ENCODE assay signal across 22 cellular contexts in genomic region chr6:3744901-3745470, GRCh38. TPM values are rescaled to one million over a fixed set of nuclear protein-coding genes. Genes with fewer than 3 reads are reported as not detected.
A peak's percentile ranks its signal among the peaks of the same experiment; 100 is the strongest.
DNase-seq lines count a peak whose midpoint lies in the region; ATAC-seq and TF ChIP-seq lines count a peak whose summit lies in the region.
"Had no signal": no experiment of that assay in that cellular context is flagged by ENCODE, and none has a peak within 500 bp of the region (broad histone marks: within the 10 kb centered on the region; RNA-seq: fewer than 3 reads in every experiment).

No MANE protein-coding gene starts in this region.

- peaks cover 0 to 5% (median 0%) of the 10 kb centered on the region in 9 donors for H3K36me3 ChIP-seq in heart left ventricle
- no peaks in the 10 kb centered on the region for H3K36me3 ChIP-seq in gastrocnemius medialis
- H3K36me3 ChIP-seq in uterus: no peaks in the 10 kb centered on the region
- H3K36me3 ChIP-seq: BE2C, ovary had no signal

- H3K9me3 ChIP-seq in heart left ventricle (no peaks in the 10 kb centered on the region), gastrocnemius medialis (no peaks in the 10 kb centered on the region), uterus (no peaks in the 10 kb centered on the region)
- H3K9me3 ChIP-seq: BE2C, ovary had no signal

- WGBS in heart left ventricle, 4 donors: 87 to 94% (median 90%) methylated on average over 8 to 20 of the region's 20 CpGs

- peak in 1 of 5 donors; percentile 21 for DNase-seq in heart left ventricle
- no peak for DNase-seq in left cardiac atrium
- peak; percentile 85 for DNase-seq in left lobe of liver (ENCODE audit: low spot score)
- DNase-seq in gastrocnemius medialis: no peak
- DNase-seq in uterus: peak in 1 of 2 donors; percentile 21
- no peak for DNase-seq in COLO829 (ENCODE audit: low spot score)
- DNase-seq in HuH-7 (ENCODE audit: low spot score): no peak
- DNase-seq: activated CD4-positive, alpha-beta memory T cell treated with anti-CD3 and anti-CD28 coated beads, Interleukin-2, amount 10 ng/mL, durations not matched to agents 7 days and 5 days; activated gamma-delta T cell treated with Interleukin-2 at 50 U/mL for 16 hours; BE2C; DMS79 treated with DMSO at 0.1 percent for 48 hours; foreskin fibroblast; kidney glomerular epithelial cell; NCI-H1048; NCI-H187 treated with DMSO at 0.1 percent for 48 hours; NCI-H2227 treated with DMSO at 0.1 percent for 48 hours; trophoblast cell had no signal

- in situ Hi-C loops in gastrocnemius medialis (cut with MboI; ENCODE audit: low sequenced_read_pairs in 4 of 4): loop anchor here (5.0 to 25.0 kb wide), 11 partner anchors 82 to 633 kb away; partner anchors contain the start of genes BPHL (in 1 of the 4) and ECI2 (in 1 of the 4)

- no peak overlapping the region for H3K4me3 ChIP-seq in heart left ventricle
- H3K4me3 ChIP-seq in gastrocnemius medialis: no peak overlapping the region
- H3K4me3 ChIP-seq in uterus: no peak overlapping the region
- H3K4me3 ChIP-seq: ovary had no signal

- ATAC-seq in heart left ventricle (no peak), left cardiac atrium (no peak), left lobe of liver (peak; percentile 57), gastrocnemius medialis (no peak), GM21528 (IDR thresholded peaks at IDR 0.05; ENCODE audit: low FRiP score, unreplicated experiment) (no peak)
- ATAC-seq: activated CD4-positive, CD25-positive, alpha-beta regulatory T cell treated with anti-CD3 and anti-CD28 coated beads, Interleukin-2, amount 50 U/mL, for 24 hours; naive thymus-derived CD8-positive, alpha-beta T cell; stimulated activated effector memory CD8-positive, alpha-beta T cell treated with anti-CD3 and anti-CD28 coated beads, Interleukin-12 subunit alpha, Interleukin-12 subunit beta, amount 100 ng/mL, for 72 hours had no signal

- peaks cover 6 to 99% (median 88%) of the 10 kb centered on the region in 12 donors for H3K4me1 ChIP-seq in heart left ventricle
- peaks cover 52 to 96% of the 10 kb centered on the region in 2 donors for H3K4me1 ChIP-seq in gastrocnemius medialis
- peaks cover 10 to 58% of the 10 kb centered on the region in 2 donors for H3K4me1 ChIP-seq in uterus

- no peak for TF ChIP-seq POLR2A in heart left ventricle (IDR thresholded peaks at IDR 0.05)
- no peak for TF ChIP-seq POLR2A in gastrocnemius medialis (IDR thresholded peaks at IDR 0.05)
- TF ChIP-seq POLR2A in uterus (IDR thresholded peaks at IDR 0.05): no peak

- H3K27me3 ChIP-seq in heart left ventricle (no peaks in the 10 kb centered on the region), gastrocnemius medialis (no peaks in the 10 kb centered on the region), uterus (no peaks in the 10 kb centered on the region)
- H3K27me3 ChIP-seq: ovary had no signal

- intact Hi-C loops in heart left ventricle (cut with DNase I): loop anchor here (2.0 to 10.0 kb wide), 14 partner anchors 57 to 412 kb away; partner anchors contain the start of gene FAM50B (in 2 of the 10)
- intact Hi-C loops in left cardiac atrium (cut with DNase I): loop anchor here (5.0 kb wide), 3 partner anchors 142 to 247 kb away; no protein-coding TSS in a partner anchor
- intact Hi-C loops in gastrocnemius medialis (cut with DNase I; ENCODE audit: low total_unique reads): loop anchor here (5.0 kb wide), 1 partner anchor 412 kb away; no protein-coding TSS in a partner anchor
- intact Hi-C loops in uterus (cut with DNase I; ENCODE audit: low total_unique reads): loop anchor here (5.0 to 10.0 kb wide), 3 partner anchors 80 to 247 kb away; no protein-coding TSS in a partner anchor

- H3K27ac ChIP-seq in heart left ventricle (peak overlapping the region in 10 of 12 donors; percentile 8 to 88 (median 80)), gastrocnemius medialis (peak overlapping the region; percentile 71 to 96 (median 90)), uterus (peak overlapping the region; percentile 8 to 68)

- TF ChIP-seq CTCF in heart left ventricle (IDR thresholded peaks at IDR 0.05) (no peak), gastrocnemius medialis (IDR thresholded peaks at IDR 0.05 in 4 of 5, conservative IDR thresholded peaks at IDR 0.05 in 1 of 5) (no peak), uterus (IDR thresholded peaks at IDR 0.05) (no peak)

RNA-seq across cellular contexts. Expression of gene PXDC1, which starts 6.5 kb away (rescaled TPM):
- total RNA-seq in heart left ventricle (10 to 100 TPM; 13.7 to 73.9 (median 29.1) TPM), left cardiac atrium (10 to 100 TPM; 32.8 to 57.3 TPM), left lobe of liver (55.8 TPM), gastrocnemius medialis (10 to 100 TPM in 3 of 4 donors, 1 to 10 TPM in 1; 8.8 to 47.1 (median 19.6) TPM), uterus (10 to 100 TPM; 15.6 to 42.4 (median 31.0) TPM)
- polyA plus RNA-seq in heart left ventricle: 10 to 100 TPM; 20.0 to 89.9 TPM
- polyA plus RNA-seq: naive thymus-derived CD8-positive, alpha-beta T cell had no signal

Comparison
In these comparisons a context has a peak if more than half of its experiments do, and no peak if none do; other contexts are left out.
1. H3K27ac ChIP-seq: peak in every context shown above with its lines; median percentile 90 in gastrocnemius medialis; 80 in heart left ventricle; 38 in uterus.